ENCODE assay signal across 18 cellular contexts in genomic region chr10:22434521-22434920, GRCh38.
A peak's percentile ranks its signal among the peaks of the same experiment; 100 is the strongest.
DNase-seq lines count a peak whose midpoint lies in the region; ATAC-seq and TF ChIP-seq lines count a peak whose summit lies in the region.
"Had no signal": no experiment of that assay in that cellular context is flagged by ENCODE, and none has a peak within 500 bp of the region (broad histone marks: within the 10 kb centered on the region; RNA-seq: fewer than 3 reads in every experiment).

No MANE protein-coding gene starts in this region.

- H3K4me1 Mint-ChIP-seq in activated T-cell treated with anti-CD3 and anti-CD28 coated beads, Interleukin-2, amount 50 U/mL, for 24 hours (ENCODE audit: low read depth) = peaks cover 59% of the 10 kb centered on the region

- H3K9me3 ChIP-seq in RWPE2 (ENCODE audit: severe bottlenecking) (no peaks in the 10 kb centered on the region), fibroblast of lung (ENCODE audit: control insufficient read depth, insufficient read depth, low read depth, low read length) (no peaks in the 10 kb centered on the region), vagina (no peaks in the 10 kb centered on the region)
- H3K9me3 ChIP-seq: esophagus squamous epithelium, heart right ventricle had no signal

- ATAC-seq in RWPE2 (ENCODE audit: low read depth) (no peak), GM18502 (IDR thresholded peaks at IDR 0.05; ENCODE audit: poor library complexity, unreplicated experiment) (no peak)
- ATAC-seq: heart right ventricle had no signal

- H3K27ac ChIP-seq in RWPE2 (ENCODE audit: poor library complexity, severe bottlenecking) (peak overlapping the region; percentile 84), fibroblast of lung (ENCODE audit: insufficient read depth, low read length) (peak overlapping the region; percentile 34), vagina (peak overlapping the region; percentile 9)
- H3K27ac ChIP-seq: heart right ventricle, RWPE1 had no signal

- H3K4me3 ChIP-seq in RWPE2 (ENCODE audit: severe bottlenecking) (no peak overlapping the region), fibroblast of lung (replicated peaks in 1 of 4; ENCODE audit: control extremely low read depth in 1 of 4, insufficient read depth in 1 of 4, low read depth in 3 of 4, low read length in 4 of 4) (no peak overlapping the region), vagina (no peak overlapping the region)
- H3K4me3 ChIP-seq: esophagus squamous epithelium, heart right ventricle had no signal

- no peaks in the 10 kb centered on the region for H4K20me1 ChIP-seq in fibroblast of lung (ENCODE audit: control insufficient read depth, extremely low read depth, insufficient read depth, low read length)

- H3K9ac ChIP-seq in fibroblast of lung (ENCODE audit: insufficient read depth, low read length) = peak overlapping the region; percentile 10

- H2AFZ ChIP-seq in fibroblast of lung (ENCODE audit: low read length) = no peak overlapping the region

- TF ChIP-seq CTCF in RWPE2 (IDR thresholded peaks at IDR 0.05; ENCODE audit: poor library complexity, severe bottlenecking) (no peak), fibroblast of lung (conservative IDR thresholded peaks at IDR 0.05 in 1 of 2, IDR thresholded peaks at IDR 0.05 in 1 of 2; ENCODE audit: low read depth in 1 of 2, low read length in 2 of 2) (no peak), vagina (IDR thresholded peaks at IDR 0.05) (no peak)

- peak overlapping the region; percentile 32 for H3K4me2 ChIP-seq in fibroblast of lung (ENCODE audit: extremely low read depth, insufficient read depth, low read length)

- no peaks in the 10 kb centered on the region for H3K36me3 ChIP-seq in RWPE2 (ENCODE audit: low read depth)
- no peaks in the 10 kb centered on the region for H3K36me3 ChIP-seq in fibroblast of lung (ENCODE audit: control insufficient read depth, insufficient read depth, low read length)
- H3K36me3 ChIP-seq in vagina = no peaks in the 10 kb centered on the region
- H3K36me3 ChIP-seq: esophagus squamous epithelium, heart right ventricle had no signal

- peaks cover 3% of the 10 kb centered on the region for H3K9me3 Mint-ChIP-seq in activated T-cell treated with anti-CD3 and anti-CD28 coated beads, Interleukin-2, amount 50 U/mL, for 24 hours
- H3K9me3 Mint-ChIP-seq: IgD-negative memory B cell; T-helper 1 cell treated with Interleukin-12 subunit alpha and Interleukin-12 subunit beta and Interleukin-4 antibody, amounts not matched to agents 30 μg/mL and 1 μg/mL, for 36 hours had no signal

- peaks cover 32% of the 10 kb centered on the region for H3K4me1 ChIP-seq in RWPE2 (ENCODE audit: insufficient read depth, poor library complexity, severe bottlenecking)
- H3K4me1 ChIP-seq in fibroblast of lung (ENCODE audit: control insufficient read depth, extremely low read depth, insufficient read depth, low read length) = peaks cover 13% of the 10 kb centered on the region
- peaks cover 29% of the 10 kb centered on the region for H3K4me1 ChIP-seq in vagina

- intact Hi-C loops in vagina (cut with DNase I) = loop anchor here (10.0 kb wide), 1 partner anchor 90 kb away; the partner anchor contains the start of gene SPAG6

- H3K79me2 ChIP-seq in fibroblast of lung (ENCODE audit: control insufficient read depth, insufficient read depth, low read length) = peaks cover 7% of the 10 kb centered on the region

- H3K27me3 Mint-ChIP-seq in activated T-cell treated with anti-CD3 and anti-CD28 coated beads, Interleukin-2, amount 50 U/mL, for 24 hours = peaks cover 8% of the 10 kb centered on the region
- H3K27me3 Mint-ChIP-seq: IgD-negative memory B cell had no signal

- no peak overlapping the region for H3K4me3 Mint-ChIP-seq in activated T-cell treated with anti-CD3 and anti-CD28 coated beads, Interleukin-2, amount 50 U/mL, for 24 hours
- H3K4me3 Mint-ChIP-seq: T-helper 1 cell treated with Interleukin-12 subunit alpha and Interleukin-12 subunit beta and Interleukin-4 antibody, amounts not matched to agents 30 μg/mL and 1 μg/mL, for 36 hours had no signal

- peaks cover 6% of the 10 kb centered on the region for H3K36me3 Mint-ChIP-seq in activated T-cell treated with anti-CD3 and anti-CD28 coated beads, Interleukin-2, amount 50 U/mL, for 24 hours (ENCODE audit: low read depth)
- H3K36me3 Mint-ChIP-seq: IgD-negative memory B cell had no signal

- H3K27me3 ChIP-seq in RWPE2 (ENCODE audit: insufficient read depth, poor library complexity, severe bottlenecking) = no peaks in the 10 kb centered on the region
- no peaks in the 10 kb centered on the region for H3K27me3 ChIP-seq in fibroblast of lung (ENCODE audit: control insufficient read depth, insufficient read depth, low read length)
- H3K27me3 ChIP-seq in vagina = no peaks in the 10 kb centered on the region

- DNase-seq in activated T-cell treated with anti-CD3 and anti-CD28 coated beads, Interleukin-2, amount 50 U/mL, for 24 hours = no peak
- no peak for DNase-seq in activated T-cell treated with anti-CD3 and anti-CD28 coated beads, Interleukin-2, amount 50 U/mL, for 48 hours
- DNase-seq in RWPE2 (ENCODE audit: low spot score) (no peak), fibroblast of lung (ENCODE audit: low read depth in 2 of 2) (no peak), vagina (ENCODE audit: extremely low spot score in 2 of 2) (no peak), 8988T (no peak)
- no peak for DNase-seq in activated CD8-positive, alpha-beta memory T cell treated with anti-CD3 and anti-CD28 coated beads, Interleukin-2, amount 50 U/mL, for 4 hours
- DNase-seq: activated CD8-positive, alpha-beta memory T cell treated with anti-CD3 and anti-CD28 coated beads for 24 hours; activated gamma-delta T cell; esophagus squamous epithelium; heart right ventricle; kidney; NCI-H1092 treated with DMSO at 0.1 percent for 48 hours; NCI-H82 had no signal

- H3K27ac Mint-ChIP-seq in activated T-cell treated with anti-CD3 and anti-CD28 coated beads, Interleukin-2, amount 50 U/mL, for 24 hours = peak overlapping the region; percentile 8
- H3K27ac Mint-ChIP-seq: T-helper 1 cell treated with Interleukin-12 subunit alpha and Interleukin-12 subunit beta and Interleukin-4 antibody, amounts not matched to agents 30 μg/mL and 1 μg/mL, for 36 hours had no signal

- TF ChIP-seq POLR2A in vagina (IDR thresholded peaks at IDR 0.05) = no peak

Comparison
In these comparisons a context has a peak if more than half of its experiments do, and no peak if none do; other contexts are left out.
1. H3K27ac ChIP-seq: peak in every context shown above with its lines; median percentile 84 in RWPE2; 34 in fibroblast of lung; 9 in vagina.